ENCODE assay signal across 11 cellular contexts in genomic region chr4:37989398-37990260, GRCh38. TPM values are rescaled to one million over a fixed set of nuclear protein-coding genes. Genes with fewer than 3 reads are reported as not detected.
DNase-seq lines count a peak whose midpoint lies in the region; TF ChIP-seq lines count a peak whose summit lies in the region.
"Had no signal": no experiment of that assay in that cellular context is flagged by ENCODE, and none has a peak within 500 bp of the region (broad histone marks: within the 10 kb centered on the region; RNA-seq: fewer than 3 reads in every experiment).

No MANE protein-coding gene starts in this region.

- H3K27ac ChIP-seq in esophagus muscularis mucosa (replicated peaks in 1 of 4) (peak overlapping the region; percentile 71 to 79 (median 72)), ovary (peak overlapping the region; percentile 47 to 67)

- intact Hi-C loops in CD14-positive monocyte (cut with micrococcal nuclease) (no loop called here), esophagus muscularis mucosa (cut with DNase I) (no loop called here), ovary (cut with DNase I) (loop anchor here in 1 of 4 donors (5.0 kb wide), 1 partner anchor 82 kb away; no protein-coding TSS in a partner anchor)

- peak overlapping the region; percentile 89 to 95 (median 92) for H3K27ac Mint-ChIP-seq in CD14-positive monocyte
- H3K27ac Mint-ChIP-seq: activated CD8-positive, alpha-beta T cell treated with anti-CD3 and anti-CD28 coated beads for 36 hours had no signal

- DNase-seq in CD14-positive monocyte (ENCODE audit: low spot score) (no peak), NOMO-1 treated with DMSO at 0.1 percent for 48 hours (lab: John Stamatoyannopoulos, UW; ENCODE audit: unreplicated experiment) (peak; percentile 98), esophagus muscularis mucosa (ENCODE audit: extremely low spot score) (no peak), ovary (no peak), NCI-H146 (lab: John Stamatoyannopoulos, UW) (no peak), NCI-H510A (lab: John Stamatoyannopoulos, UW) (no peak), SW 1271 (lab: John Stamatoyannopoulos, UW) (no peak)
- no peak for DNase-seq in activated CD8-positive, alpha-beta memory T cell treated with anti-CD3 and anti-CD28 coated beads for 24 hours
- DNase-seq: activated CD8-positive, alpha-beta T cell treated with anti-CD3 and anti-CD28 coated beads for 36 hours; hypothalamus had no signal

- peaks cover 12 to 30% of the 10 kb centered on the region in 2 donors for H3K36me3 Mint-ChIP-seq in CD14-positive monocyte

- no peak for TF ChIP-seq CTCF in CD14-positive monocyte (IDR thresholded peaks at IDR 0.05)
- TF ChIP-seq CTCF in esophagus muscularis mucosa (IDR thresholded peaks at IDR 0.05): no peak
- TF ChIP-seq CTCF in ovary (IDR thresholded peaks at IDR 0.05): no peak

- peaks cover 73% of the 10 kb centered on the region for H3K4me1 Mint-ChIP-seq in CD14-positive monocyte

- H3K27me3 ChIP-seq in esophagus muscularis mucosa (no peaks in the 10 kb centered on the region), ovary (no peaks in the 10 kb centered on the region)

- WGBS in esophagus muscularis mucosa: 47% methylated on average over 8 of the region's 8 CpGs
- 64 to 71% (median 69%) methylated on average over 8 of the region's 8 CpGs for WGBS in ovary, 3 donors

- H3K4me1 ChIP-seq in esophagus muscularis mucosa (peaks cover 42 to 72% (median 59%) of the 10 kb centered on the region in 4 donors), ovary (ENCODE audit: insufficient read depth) (peaks cover 12% of the 10 kb centered on the region)

- H3K9me3 ChIP-seq in esophagus muscularis mucosa (no peaks in the 10 kb centered on the region), ovary (no peaks in the 10 kb centered on the region)

- H3K27me3 Mint-ChIP-seq in CD14-positive monocyte (ENCODE audit: low read depth in 3 of 3): no peaks in the 10 kb centered on the region
- H3K27me3 Mint-ChIP-seq: activated CD8-positive, alpha-beta T cell treated with anti-CD3 and anti-CD28 coated beads for 36 hours had no signal

- peak overlapping the region; percentile 24 to 31 for H3K4me3 Mint-ChIP-seq in CD14-positive monocyte
- H3K4me3 Mint-ChIP-seq: activated CD8-positive, alpha-beta T cell treated with anti-CD3 and anti-CD28 coated beads for 36 hours had no signal

- TF ChIP-seq POLR2A in esophagus muscularis mucosa (IDR thresholded peaks at IDR 0.05; ENCODE audit: low read depth): no peak
- TF ChIP-seq POLR2A in ovary (IDR thresholded peaks at IDR 0.05): no peak

- TF ChIP-seq EP300 in esophagus muscularis mucosa (IDR thresholded peaks at IDR 0.05) (no peak), ovary (IDR thresholded peaks at IDR 0.05) (no peak)

- H3K4me3 ChIP-seq in esophagus muscularis mucosa (no peak overlapping the region), ovary (no peak overlapping the region)

- no peaks in the 10 kb centered on the region for H3K36me3 ChIP-seq in esophagus muscularis mucosa
- H3K36me3 ChIP-seq in ovary: no peaks in the 10 kb centered on the region

- peaks cover 0 to 2% (median 0%) of the 10 kb centered on the region in 7 donors for H3K9me3 Mint-ChIP-seq in CD14-positive monocyte
- H3K9me3 Mint-ChIP-seq: activated CD8-positive, alpha-beta T cell treated with anti-CD3 and anti-CD28 coated beads for 36 hours had no signal

RNA-seq across cellular contexts. Expression of gene PTTG2, which starts 29.4 kb away (rescaled TPM):
- not detected for polyA plus RNA-seq in CD14-positive monocyte
- 1 to 10 TPM in 2 of 4 donors, under 1 TPM in 2; 0.71 to 5.8 (median 1.5) TPM for total RNA-seq in esophagus muscularis mucosa
- 1 to 10 TPM in 1 of 7 donors, under 1 TPM in 5, not detected in 1; 0.31 to 2.3 (median 0.77) TPM for total RNA-seq in ovary
- under 1 TPM; 0.13 to 0.32 TPM for polyA plus RNA-seq in ovary
- total RNA-seq: activated CD8-positive, alpha-beta T cell treated with anti-CD3 and anti-CD28 coated beads for 36 hours; PC-3 had no signal
